In the genomic region with DNA sequence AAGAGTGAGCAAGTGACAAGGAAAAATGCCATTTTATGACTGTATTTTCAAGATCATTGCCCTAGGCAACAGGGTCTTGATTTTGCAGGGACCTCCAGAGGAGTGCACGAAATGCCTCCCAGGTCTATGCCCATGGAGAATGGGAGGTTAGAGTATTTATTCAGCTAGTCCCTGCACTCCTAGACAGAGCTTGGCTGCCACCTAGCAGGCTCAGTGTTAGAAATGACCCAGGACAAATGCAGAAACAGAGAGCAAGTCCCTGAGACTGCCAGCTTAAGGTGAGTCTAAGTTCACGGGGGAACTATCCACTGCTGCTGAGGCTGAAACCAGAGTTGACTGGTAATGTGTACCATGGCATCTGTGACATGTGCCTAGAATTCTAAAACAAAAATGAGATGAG, we compare ENCODE assay signal across 14 cellular contexts.
DNase-seq lines count a peak whose midpoint lies in the region; ATAC-seq and TF ChIP-seq lines count a peak whose summit lies in the region.
"Had no signal": no experiment of that assay in that cellular context is flagged by ENCODE, and none has a peak within 500 bp of the region (broad histone marks: within the 10 kb centered on the region; RNA-seq: fewer than 3 reads in every experiment).

No MANE protein-coding gene starts in this region.

- H3K4me3 ChIP-seq in NB4 (ENCODE audit: low read depth, low read length) (no peak overlapping the region), brain microvascular endothelial cell (ENCODE audit: low read depth, low read length) (no peak overlapping the region), mucosa of descending colon (no peak overlapping the region), uterus (no peak overlapping the region)
- H3K4me3 ChIP-seq: psoas muscle, transverse colon had no signal

- TF ChIP-seq CTCF in NB4 (IDR thresholded peaks at IDR 0.05; ENCODE audit: low read depth, low read length) (no peak), brain microvascular endothelial cell (IDR thresholded peaks at IDR 0.05; ENCODE audit: low read depth, low read length, missing control alignments) (peak; percentile 2), mucosa of descending colon (IDR thresholded peaks at IDR 0.05) (no peak), uterus (IDR thresholded peaks at IDR 0.05) (no peak)

- peak; percentile 24 for DNase-seq in DMS79 (lab: John Stamatoyannopoulos, UW)
- DNase-seq in NB4 (ENCODE audit: low read depth), result peak; percentile 8
- no peak for DNase-seq in brain microvascular endothelial cell
- DNase-seq in mucosa of descending colon, result peak in 2 of 3 donors; percentile 31 to 43
- DNase-seq in activated CD4-positive, alpha-beta T cell treated with anti-CD3 and anti-CD28 coated beads, Interleukin-2, amount 50 U/mL, for 1 hour, result no peak
- no peak for DNase-seq in activated CD4-positive, alpha-beta T cell treated with anti-CD3 and anti-CD28 coated beads for 48 hours
- DNase-seq in uterus, result no peak
- DNase-seq: activated CD4-positive, alpha-beta T cell treated with anti-CD3 and anti-CD28 coated beads, Interleukin-2, amount 10 ng/mL, durations not matched to agents 7 days and 5 days; NCI-H146; psoas muscle; transverse colon had no signal

- no peak for TF ChIP-seq POLR2A in NB4 (IDR thresholded peaks at IDR 0.05; ENCODE audit: extremely low read depth, insufficient read length)
- TF ChIP-seq POLR2A in uterus (IDR thresholded peaks at IDR 0.05), result no peak

- no peaks in the 10 kb centered on the region for H3K36me3 ChIP-seq in brain microvascular endothelial cell (replicated peaks)
- H3K36me3 ChIP-seq in mucosa of descending colon (ENCODE audit: low read depth), result no peaks in the 10 kb centered on the region
- H3K36me3 ChIP-seq in uterus, result no peaks in the 10 kb centered on the region
- H3K36me3 ChIP-seq: transverse colon had no signal

- H3K9me3 ChIP-seq in mucosa of descending colon, result no peaks in the 10 kb centered on the region
- H3K9me3 ChIP-seq in uterus, result no peaks in the 10 kb centered on the region
- H3K9me3 ChIP-seq: transverse colon had no signal

- H3K27ac ChIP-seq in brain microvascular endothelial cell (no peak overlapping the region), uterus (no peak overlapping the region)
- H3K27ac ChIP-seq: epithelial cell of prostate, HL-60, psoas muscle, transverse colon had no signal

- peak; percentile 58 for ATAC-seq in mucosa of descending colon
- no peak for ATAC-seq in HG03439 (IDR thresholded peaks at IDR 0.05; ENCODE audit: unreplicated experiment)

- in situ Hi-C loops in brain microvascular endothelial cell (cut with HindIII; ENCODE audit: low pct_ligation_motif_present, low sequenced_read_pairs), result no loop called here

- H3K4me1 ChIP-seq in mucosa of descending colon (ENCODE audit: low read depth), result no peaks in the 10 kb centered on the region
- no peaks in the 10 kb centered on the region for H3K4me1 ChIP-seq in uterus
- H3K4me1 ChIP-seq: psoas muscle, transverse colon had no signal

- intact Hi-C loops in mucosa of descending colon (cut with DNase I, micrococcal nuclease) (no loop called here), uterus (cut with DNase I; ENCODE audit: low total_unique reads) (no loop called here)

- H3K27me3 ChIP-seq in brain microvascular endothelial cell (replicated peaks) (no peaks in the 10 kb centered on the region), uterus (no peaks in the 10 kb centered on the region)
- H3K27me3 ChIP-seq: transverse colon had no signal

Comparison
In these comparisons a context has a peak if more than half of its experiments do, and no peak if none do; other contexts are left out.
1. DNase-seq: peak in DMS79 (single experiment), NB4 (single experiment) and mucosa of descending colon (2 of 3); none in brain microvascular endothelial cell (single experiment), activated CD4-positive, alpha-beta T cell treated with anti-CD3 and anti-CD28 coated beads, Interleukin-2, amount 50 U/mL, for 1 hour (single experiment), activated CD4-positive, alpha-beta T cell treated with anti-CD3 and anti-CD28 coated beads for 48 hours (single experiment) and uterus (0 of 2).